10 cellular contexts compared by ENCODE assay signal in the genomic region with DNA sequence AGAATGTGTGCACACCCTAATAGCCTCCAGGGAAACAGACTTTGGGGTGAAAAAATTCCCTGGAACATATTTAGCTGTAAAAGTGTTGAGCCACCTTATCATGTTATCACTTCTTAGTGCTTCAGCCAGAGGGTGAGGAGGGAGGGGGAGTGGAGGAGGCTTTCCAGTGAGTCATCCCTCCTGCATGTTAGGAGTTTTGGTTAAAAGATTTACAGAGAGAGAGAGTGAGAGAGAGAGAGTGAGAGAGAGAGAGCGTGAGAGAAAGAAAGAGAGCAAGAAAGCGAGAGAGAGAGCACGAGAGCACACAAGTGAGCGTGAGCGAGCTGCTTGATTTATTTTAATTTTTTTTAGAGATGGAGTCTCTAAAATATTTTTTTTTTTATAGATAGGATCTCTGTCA. TPM values are rescaled to one million over a fixed set of nuclear protein-coding genes. Genes with fewer than 3 reads are reported as not detected.
DNase-seq lines count a peak whose midpoint lies in the region; ATAC-seq and TF ChIP-seq lines count a peak whose summit lies in the region.
"Had no signal": no experiment of that assay in that cellular context is flagged by ENCODE, and none has a peak within 500 bp of the region (broad histone marks: within the 10 kb centered on the region; RNA-seq: fewer than 3 reads in every experiment).

No MANE protein-coding gene starts in this region.

- POLR2A ChIA-PET in HCT116 (lab: Charles Lee) (no interaction called here), A673 (lab: Charles Lee; ENCODE audit: low non-redundant PET) (no interaction called here)

- H3K4me1 Mint-ChIP-seq in type B pancreatic cell (ENCODE audit: unreplicated experiment) = no peaks in the 10 kb centered on the region
- H3K4me1 Mint-ChIP-seq: stimulated activated naive CD8-positive, alpha-beta T cell treated with anti-CD3 and anti-CD28 coated beads, Interleukin-15, amount 100 ng/mL, for 72 hours had no signal

- no peaks in the 10 kb centered on the region for H3K36me3 Mint-ChIP-seq in type B pancreatic cell

- H3K27me3 ChIP-seq in HCT116 (ENCODE audit: insufficient read depth, low read length) = peaks cover 28% of the 10 kb centered on the region
- H3K27me3 ChIP-seq in adrenal gland = no peaks in the 10 kb centered on the region
- peaks cover 48% of the 10 kb centered on the region for H3K27me3 ChIP-seq in A673 (replicated peaks; ENCODE audit: insufficient read depth, low read depth, low read length, poor library complexity)

- H3K79me2 ChIP-seq in HCT116 (ENCODE audit: insufficient read depth, low read length) = no peaks in the 10 kb centered on the region

- ATAC-seq in HCT116 (peak; percentile 60), GM18517 (IDR thresholded peaks at IDR 0.05; ENCODE audit: unreplicated experiment) (no peak)
- ATAC-seq: left colon; stimulated activated naive CD8-positive, alpha-beta T cell treated with anti-CD3 and anti-CD28 coated beads, Interleukin-15, amount 100 ng/mL, for 72 hours had no signal

- TF ChIP-seq RAD21 in HCT116 (IDR thresholded peaks at IDR 0.05; ENCODE audit: low read depth) = no peak

- no peaks in the 10 kb centered on the region for H3K9me3 ChIP-seq in HCT116 (ENCODE audit: control insufficient read depth in 1 of 2, insufficient read depth in 1 of 2, low read depth in 1 of 2, low read length in 2 of 2)
- H3K9me3 ChIP-seq in adrenal gland (replicated peaks in 1 of 3) = no peaks in the 10 kb centered on the region
- H3K9me3 ChIP-seq in A673 (ENCODE audit: low read depth, low read length, poor library complexity, severe bottlenecking) = no peaks in the 10 kb centered on the region

- H3K27ac Mint-ChIP-seq in type B pancreatic cell = peak overlapping the region; percentile 34
- H3K27ac Mint-ChIP-seq: stimulated activated naive CD8-positive, alpha-beta T cell treated with anti-CD3 and anti-CD28 coated beads, Interleukin-15, amount 100 ng/mL, for 72 hours had no signal

- DNase-seq in HCT116 (ENCODE audit: low read depth, low spot score) (no peak), adrenal gland (peak; percentile 49 to 86 (median 78)), iPS-NIHi7 (ENCODE audit: extremely low spot score) (peak; percentile 62), type B pancreatic cell (ENCODE audit: extremely low spot score, unreplicated experiment) (no peak), retina (no peak), A673 (ENCODE audit: low spot score) (no peak)
- DNase-seq: left colon; NCI-H345; stimulated activated naive CD8-positive, alpha-beta T cell treated with anti-CD3 and anti-CD28 coated beads, Interleukin-15, amount 100 ng/mL, for 72 hours had no signal

- no peaks in the 10 kb centered on the region for H4K20me1 ChIP-seq in HCT116 (ENCODE audit: insufficient read depth)

- RAD21 ChIA-PET in HCT116 (lab: Charles Lee; ENCODE audit: low non-redundant PET in 1 of 2, low total read pairs in 2 of 2, uncharacterized antibody in 2 of 2, unreplicated experiment in 2 of 2) = no interaction called here

- TF ChIP-seq CTCF in HCT116 (IDR thresholded peaks at IDR 0.05 in 2 of 3, conservative IDR thresholded peaks at IDR 0.05 in 1 of 3; ENCODE audit: borderline replicate concordance in 1 of 3, insufficient read depth in 1 of 3, low read depth in 2 of 3, low read length in 2 of 3) (no peak), adrenal gland (IDR thresholded peaks at IDR 0.05) (peak in 4 of 6 experiments; percentile 9 to 44 (median 34)), type B pancreatic cell (conservative IDR thresholded peaks at IDR 0.05) (no peak), A673 (conservative IDR thresholded peaks at IDR 0.05; ENCODE audit: low read depth, low read length) (no peak)

- 19 to 49% (median 38%) methylated on average over 5 of the region's 5 CpGs for WGBS in adrenal gland, 4 donors

- H3K4me2 ChIP-seq in HCT116 (ENCODE audit: low read length) = no peak overlapping the region

- H3K36me3 ChIP-seq in HCT116 (ENCODE audit: control insufficient read depth in 1 of 2, insufficient read depth in 2 of 2, low read length in 2 of 2) = no peaks in the 10 kb centered on the region
- no peaks in the 10 kb centered on the region for H3K36me3 ChIP-seq in adrenal gland (replicated peaks in 1 of 2)
- H3K36me3 ChIP-seq in A673 (ENCODE audit: insufficient read depth, low read length, poor library complexity, severe bottlenecking) = no peaks in the 10 kb centered on the region

- H3K9me2 ChIP-seq in HCT116 (ENCODE audit: insufficient read depth) = no peaks in the 10 kb centered on the region

- no peaks in the 10 kb centered on the region for H3K9me3 Mint-ChIP-seq in type B pancreatic cell
- H3K9me3 Mint-ChIP-seq: stimulated activated naive CD8-positive, alpha-beta T cell treated with anti-CD3 and anti-CD28 coated beads, Interleukin-15, amount 100 ng/mL, for 72 hours had no signal

- TF ChIP-seq POLR2A in HCT116 (IDR thresholded peaks at IDR 0.05; ENCODE audit: borderline replicate concordance, extremely low read depth, insufficient read depth, insufficient read length) = no peak
- TF ChIP-seq POLR2A in adrenal gland (IDR thresholded peaks at IDR 0.05) = no peak

- H3K9ac ChIP-seq in HCT116 (ENCODE audit: low read length) = no peak overlapping the region

- peaks cover 20% of the 10 kb centered on the region for H3K27me3 Mint-ChIP-seq in type B pancreatic cell

- no peaks in the 10 kb centered on the region for H3K4me1 ChIP-seq in HCT116 (ENCODE audit: control insufficient read depth in 1 of 2, insufficient read depth in 2 of 2, low read length in 2 of 2)
- H3K4me1 ChIP-seq in adrenal gland (replicated peaks in 1 of 2) = no peaks in the 10 kb centered on the region
- no peaks in the 10 kb centered on the region for H3K4me1 ChIP-seq in A673 (ENCODE audit: insufficient read depth, low read length, poor library complexity, severe bottlenecking)

- CTCF ChIA-PET in HCT116 (lab: Charles Lee) (interaction anchor here (1.7 to 1.8 kb wide), 2 partner anchors 9 to 467 kb away, joined by 5 to 7 read pairs; no protein-coding TSS in a partner anchor), A673 (lab: Charles Lee) (no interaction called here)

- H2AFZ ChIP-seq in HCT116 (ENCODE audit: low read depth, low read length, poor library complexity, severe bottlenecking) = no peak overlapping the region

- BruUV-seq in HCT116 (replicated peaks; lab: Mats Ljungman, UMichigan) (no TSS peak), A673 (replicated peaks; lab: Mats Ljungman, UMichigan) (no TSS peak)

- no peak overlapping the region for H3K27ac ChIP-seq in HCT116 (ENCODE audit: low read depth, low read length)
- no peak overlapping the region for H3K27ac ChIP-seq in adrenal gland
- no peak overlapping the region for H3K27ac ChIP-seq in A673 (ENCODE audit: low read depth, low read length, poor library complexity, severe bottlenecking)

- H3K4me3 ChIP-seq in HCT116 (replicated peaks in 1 of 2; ENCODE audit: low read depth in 1 of 2, low read length in 2 of 2) (no peak overlapping the region), adrenal gland (no peak overlapping the region), A673 (ENCODE audit: low read depth, low read length, poor library complexity, severe bottlenecking) (no peak overlapping the region)

- peak overlapping the region; percentile 24 for H3K4me3 Mint-ChIP-seq in type B pancreatic cell
- H3K4me3 Mint-ChIP-seq: stimulated activated naive CD8-positive, alpha-beta T cell treated with anti-CD3 and anti-CD28 coated beads, Interleukin-15, amount 100 ng/mL, for 72 hours had no signal

- intact Hi-C loops in HCT116 (cut with micrococcal nuclease) (no loop called here), adrenal gland (cut with DNase I) (no loop called here), A673 (cut with micrococcal nuclease; ENCODE audit: unreplicated experiment) (no loop called here)

TF ChIP-seq in HCT116, 20 proteins besides CTCF, POLR2A, EP300 and RAD21:
- TF ChIP-seq YY1 (IDR thresholded peaks at IDR 0.05; ENCODE audit: extremely low read depth, insufficient replicate concordance, low read depth, low read length) (no peak), SRF (IDR thresholded peaks at IDR 0.05; ENCODE audit: low read depth) (no peak), SP1 (IDR thresholded peaks at IDR 0.05; ENCODE audit: low read depth) (no peak), POLR2AphosphoS5 (IDR thresholded peaks at IDR 0.05; ENCODE audit: low read depth, low read length) (no peak), SIN3A (IDR thresholded peaks at IDR 0.05; ENCODE audit: low read depth) (no peak), EZH2phosphoT487 (IDR thresholded peaks at IDR 0.05; ENCODE audit: borderline replicate concordance) (no peak), FOSL1 (IDR thresholded peaks at IDR 0.05; ENCODE audit: low read depth) (no peak), EZH2 (IDR thresholded peaks at IDR 0.05) (no peak), JUND (IDR thresholded peaks at IDR 0.05) (no peak), TCF7L2 (IDR thresholded peaks at IDR 0.05; ENCODE audit: borderline replicate concordance, extremely low read depth, insufficient read depth, insufficient read length) (no peak), CEBPB (IDR thresholded peaks at IDR 0.05; ENCODE audit: low read depth) (no peak)
- TF ChIP-seq, protein P1, sequence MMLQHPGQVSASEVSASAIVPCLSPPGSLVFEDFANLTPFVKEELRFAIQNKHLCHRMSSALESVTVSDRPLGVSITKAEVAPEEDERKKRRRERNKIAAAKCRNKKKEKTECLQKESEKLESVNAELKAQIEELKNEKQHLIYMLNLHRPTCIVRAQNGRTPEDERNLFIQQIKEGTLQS (IDR thresholded peaks at IDR 0.05) = no peak
- TF ChIP-seq, protein P2, sequence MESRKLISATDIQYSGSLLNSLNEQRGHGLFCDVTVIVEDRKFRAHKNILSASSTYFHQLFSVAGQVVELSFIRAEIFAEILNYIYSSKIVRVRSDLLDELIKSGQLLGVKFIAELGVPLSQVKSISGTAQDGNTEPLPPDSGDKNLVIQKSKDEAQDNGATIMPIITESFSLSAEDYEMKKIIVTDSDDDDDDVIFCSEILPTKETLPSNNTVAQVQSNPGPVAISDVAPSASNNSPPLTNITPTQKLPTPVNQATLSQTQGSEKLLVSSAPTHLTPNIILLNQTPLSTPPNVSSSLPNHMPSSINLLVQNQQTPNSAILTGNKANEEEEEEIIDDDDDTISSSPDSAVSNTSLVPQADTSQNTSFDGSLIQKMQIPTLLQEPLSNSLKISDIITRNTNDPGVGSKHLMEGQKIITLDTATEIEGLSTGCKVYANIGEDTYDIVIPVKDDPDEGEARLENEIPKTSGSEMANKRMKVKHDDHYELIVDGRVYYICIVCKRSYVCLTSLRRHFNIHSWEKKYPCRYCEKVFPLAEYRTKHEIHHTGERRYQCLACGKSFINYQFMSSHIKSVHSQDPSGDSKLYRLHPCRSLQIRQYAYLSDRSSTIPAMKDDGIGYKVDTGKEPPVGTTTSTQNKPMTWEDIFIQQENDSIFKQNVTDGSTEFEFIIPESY (IDR thresholded peaks at IDR 0.05; ENCODE audit: extremely low read depth, insufficient replicate concordance, low read length) = no peak

RNA-seq across cellular contexts. Expression of a gene that starts 13.5 kb away (rescaled TPM):
- 0.02 TPM for total RNA-seq in HCT116 (2021; ENCODE audit: unreplicated experiment)
- 0.01 TPM in 1 of 2 replicates, not detected in the other for polyA plus RNA-seq in HCT116 (2012)
- 1 to 10 TPM in 3 of 8 donors, under 1 TPM in 2, not detected in 3; 0.08 to 3.2 (median 1.6) TPM for total RNA-seq in adrenal gland
- polyA plus RNA-seq in adrenal gland = 1 to 10 TPM in 2 of 3 donors, under 1 TPM in 1; 0.34 to 2.7 (median 1.3) TPM
- 1.7 and 2.1 TPM in 2 replicates for total RNA-seq in type B pancreatic cell (ENCODE audit: low replicate concordance)
- total RNA-seq in A673 (2021) = not detected in 2 replicates

Comparison
In these comparisons a context has a peak if more than half of its experiments do, and no peak if none do; other contexts are left out.
1. DNase-seq: peak in adrenal gland (7 of 7) and iPS-NIHi7 (single experiment); none in HCT116 (single experiment), type B pancreatic cell (single experiment), retina (single experiment) and A673 (single experiment).
2. CTCF ChIP-seq: peak in adrenal gland (4 of 6); none in HCT116 (0 of 3), type B pancreatic cell (single experiment) and A673 (single experiment).